ENCODE assay signal across 27 cellular contexts in genomic region chr12:25785164-25785563, GRCh38.
A peak's percentile ranks its signal among the peaks of the same experiment; 100 is the strongest.
DNase-seq lines count a peak whose midpoint lies in the region; ATAC-seq, FAIRE-seq and TF ChIP-seq lines count a peak whose summit lies in the region.
"Had no signal": no experiment of that assay in that cellular context is flagged by ENCODE, and none has a peak within 500 bp of the region (broad histone marks: within the 10 kb centered on the region; RNA-seq: fewer than 3 reads in every experiment).

No MANE protein-coding gene starts in this region.

- ATAC-seq in GM18511 (IDR thresholded peaks at IDR 0.05; ENCODE audit: unreplicated experiment), result no peak
- no peak for ATAC-seq in GM18519 (IDR thresholded peaks at IDR 0.05; ENCODE audit: low FRiP score, unreplicated experiment)
- ATAC-seq in foreskin keratinocyte, result no peak
- ATAC-seq: GM12878 had no signal

- H3K36me3 Mint-ChIP-seq in progenitor cell of endocrine pancreas (ENCODE audit: insufficient read depth), result no peaks in the 10 kb centered on the region
- H3K36me3 Mint-ChIP-seq: CD4-positive, alpha-beta memory T cell had no signal

- peak overlapping the region; percentile 19 for H3K27ac Mint-ChIP-seq in progenitor cell of endocrine pancreas
- H3K27ac Mint-ChIP-seq: CD4-positive, alpha-beta memory T cell had no signal

- no peak overlapping the region for H3K27ac ChIP-seq in foreskin keratinocyte
- H3K27ac ChIP-seq: GM23248 had no signal

- FAIRE-seq in bronchial epithelial cell (lab: Jason Lieb, UNC), result no peak
- FAIRE-seq: GM12878, GM19239 had no signal

- no peak overlapping the region for H3K4me3 ChIP-seq in bronchial epithelial cell (ENCODE audit: low read depth, low read length)
- H3K4me3 ChIP-seq: GM12878, GM23248, MG63 had no signal

- no peaks in the 10 kb centered on the region for H3K4me1 ChIP-seq in foreskin keratinocyte

- no peaks in the 10 kb centered on the region for H3K27me3 Mint-ChIP-seq in progenitor cell of endocrine pancreas

- no peaks in the 10 kb centered on the region for H3K36me3 ChIP-seq in bronchial epithelial cell (ENCODE audit: control insufficient read depth, insufficient read depth, low read length)
- H3K36me3 ChIP-seq: MG63 had no signal

- DNase-seq in DMS53 treated with DMSO at 0.1 percent for 48 hours (lab: John Stamatoyannopoulos, UW; ENCODE audit: unreplicated experiment) (peak; percentile 76), Kasumi-1 (lab: John Stamatoyannopoulos, UW) (peak; percentile 20 to 26), bronchial epithelial cell (ENCODE audit: low read depth) (peak; percentile 72), progenitor cell of endocrine pancreas (ENCODE audit: low spot score, unreplicated experiment) (no peak), foreskin keratinocyte (no peak)
- DNase-seq: C1 segment of cervical spinal cord, COR-L47, DMS79, EL, GDM1, GM23248, H7, MG63, NCI-H1048, NCI-H1694, NCI-H2029 treated with DMSO at 0.1 percent for 48 hours, NCI-H2171, NCI-H345, NCI-H526 treated with DMSO at 0.1 percent for 48 hours, RPMI8226, SHP77 treated with DMSO at 0.1 percent for 48 hours, T-helper 1 cell had no signal

- no peaks in the 10 kb centered on the region for H3K27me3 ChIP-seq in bronchial epithelial cell (ENCODE audit: control insufficient read depth, insufficient read depth, low read length)
- H3K27me3 ChIP-seq in foreskin keratinocyte, result no peaks in the 10 kb centered on the region
- H3K27me3 ChIP-seq: MG63 had no signal

- peaks cover 6% of the 10 kb centered on the region for H3K4me1 Mint-ChIP-seq in progenitor cell of endocrine pancreas (ENCODE audit: low read depth)
- H3K4me1 Mint-ChIP-seq: CD4-positive, alpha-beta memory T cell had no signal

- H3K9me3 Mint-ChIP-seq in progenitor cell of endocrine pancreas (ENCODE audit: low read depth), result no peaks in the 10 kb centered on the region

- no peak overlapping the region for H3K4me3 Mint-ChIP-seq in progenitor cell of endocrine pancreas (ENCODE audit: low read depth)
- H3K4me3 Mint-ChIP-seq: CD4-positive, alpha-beta memory T cell had no signal

- TF ChIP-seq CTCF in bronchial epithelial cell (IDR thresholded peaks at IDR 0.05; ENCODE audit: insufficient read depth, low read length, severe bottlenecking) (no peak), progenitor cell of endocrine pancreas (IDR thresholded peaks at IDR 0.05; ENCODE audit: unreplicated experiment) (no peak), foreskin keratinocyte (conservative IDR thresholded peaks at IDR 0.05) (no peak)

Comparison
In these comparisons a context has a peak if more than half of its experiments do, and no peak if none do; other contexts are left out.
1. DNase-seq: peak in DMS53 treated with DMSO at 0.1 percent for 48 hours (single experiment), Kasumi-1 (2 of 2) and bronchial epithelial cell (single experiment); none in progenitor cell of endocrine pancreas (single experiment) and foreskin keratinocyte (0 of 2).